ENCODE assay signal across 1 cellular context in the genomic region with DNA sequence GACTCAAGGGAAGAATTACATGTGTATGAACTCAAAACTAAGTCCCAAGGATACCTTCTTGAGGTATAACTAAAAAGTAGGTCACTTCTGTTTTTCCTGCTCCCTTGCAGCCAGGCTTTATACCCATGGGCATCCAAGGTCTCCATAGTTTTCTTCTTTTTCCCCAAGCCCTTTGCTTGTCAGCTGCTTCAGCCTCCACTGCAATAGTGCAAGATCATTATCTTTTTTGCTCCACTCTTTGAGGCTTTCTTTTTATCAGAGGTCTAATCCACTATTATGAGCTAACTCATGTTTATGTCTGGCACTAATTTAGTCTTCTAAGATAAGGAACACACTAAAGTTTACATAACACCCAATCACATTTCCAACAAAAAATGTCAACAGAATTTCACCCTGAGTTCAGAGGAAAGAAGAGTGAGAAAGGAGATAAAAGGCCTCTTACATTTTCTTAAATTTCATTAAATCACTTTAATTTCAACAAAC.
TF ChIP-seq lines count a peak whose summit lies in the region.

No MANE protein-coding gene starts in this region.

TF ChIP-seq in SK-N-SH treated with all-trans-retinoic acid at 6 μM for 48 hours, 23 proteins besides CTCF, POLR2A, EP300 and RAD21 (continued from another document):
- no peak for TF ChIP-seq CREB5 (CRISPR knock-in tag; IDR thresholded peaks at IDR 0.05; ENCODE audit: low read depth)
- TF ChIP-seq ISL1 (CRISPR knock-in tag; IDR thresholded peaks at IDR 0.05): no peak
- TF ChIP-seq ESRRG (CRISPR knock-in tag; IDR thresholded peaks at IDR 0.05): no peak
- TF ChIP-seq RARB (CRISPR knock-in tag; IDR thresholded peaks at IDR 0.05): no peak
- TF ChIP-seq PATZ1 (CRISPR knock-in tag; IDR thresholded peaks at IDR 0.05; ENCODE audit: borderline replicate concordance): no peak
- TF ChIP-seq GLIS3 (CRISPR knock-in tag; IDR thresholded peaks at IDR 0.05): no peak
- TF ChIP-seq TSHZ2 (CRISPR knock-in tag; IDR thresholded peaks at IDR 0.05): no peak
- no peak for TF ChIP-seq PPARA (CRISPR knock-in tag; IDR thresholded peaks at IDR 0.05; ENCODE audit: borderline replicate concordance)
- TF ChIP-seq ZC3H10 (CRISPR knock-in tag; IDR thresholded peaks at IDR 0.05): no peak
- no peak for TF ChIP-seq ZNF70 (CRISPR knock-in tag; IDR thresholded peaks at IDR 0.05)
